19 cellular contexts compared by ENCODE assay signal in the genomic region with DNA sequence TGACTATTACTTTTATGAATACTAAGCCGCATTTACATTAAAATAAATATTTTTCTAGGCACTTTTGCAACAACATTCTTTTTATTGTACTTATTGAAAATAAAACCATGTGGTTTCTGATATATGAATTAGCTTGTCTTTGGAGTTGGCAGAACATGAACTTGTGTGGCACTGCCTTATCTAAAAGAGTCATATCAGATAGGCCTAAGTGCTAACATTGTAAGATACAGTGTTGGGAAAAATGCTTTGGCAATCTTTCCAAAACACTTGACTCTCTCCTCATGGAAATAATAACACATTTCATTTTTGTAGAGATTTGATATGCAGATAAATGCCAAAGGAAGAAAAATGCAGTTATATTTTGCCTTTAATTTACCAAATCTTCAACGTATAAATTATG.
"Had no signal": no experiment of that assay in that cellular context is flagged by ENCODE, and none has a peak within 500 bp of the region (broad histone marks: within the 10 kb centered on the region; RNA-seq: fewer than 3 reads in every experiment).

No MANE protein-coding gene starts in this region.

- H3K27ac ChIP-seq: SJSA1, SK-N-MC had no signal

- H3K36me3 ChIP-seq: SJSA1 had no signal

- DNase-seq: KBM-7, MV-4-11, NCI-H1048, NCI-H1105, NCI-H1417, NCI-H1436 treated with DMSO at 0.1 percent for 48 hours, NCI-H1694, NCI-H187 treated with DMSO at 0.1 percent for 48 hours, NCI-H2029 treated with DMSO at 0.1 percent for 48 hours, NCI-H2171 treated with DMSO at 0.1 percent for 48 hours, NCI-H524, NCI-H526 treated with DMSO at 0.1 percent for 48 hours, NCI-H774, Right ventricle myocardium superior, RPMI8226, SIG-M5 had no signal

- H3K4me3 ChIP-seq: SJSA1, SK-N-MC had no signal

- H3K4me1 ChIP-seq: SJSA1 had no signal

- FAIRE-seq: RCC 7860 had no signal

- H3K27me3 ChIP-seq: SJSA1 had no signal

- H3K9me3 ChIP-seq: SJSA1 had no signal
